In genomic region chr13:76418404-76418803, GRCh38 we compare ENCODE assay signal across 19 cellular contexts.
"Had no signal": no experiment of that assay in that cellular context is flagged by ENCODE, and none has a peak within 500 bp of the region (broad histone marks: within the 10 kb centered on the region; RNA-seq: fewer than 3 reads in every experiment).

No MANE protein-coding gene starts in this region.

- H3K4me3 ChIP-seq: coronary artery, heart right ventricle, left ventricle myocardium inferior, lung, tibial nerve, upper lobe of right lung, vagina had no signal

- DNase-seq: effector CD4-positive, alpha-beta T cell; endodermal cell; erythroblast; foreskin melanocyte; heart right ventricle; immature natural killer cell; left ventricle myocardium inferior; mesendoderm; naive thymus-derived CD8-positive, alpha-beta T cell; occipital lobe; posterior cingulate gyrus; small intestine; stimulated activated CD4-positive, alpha-beta T cell treated with anti-CD3 and anti-CD28 coated beads, Interleukin-2, amount 100 ng/mL, for 48 hours; stimulated activated naive CD8-positive, alpha-beta T cell treated with anti-CD3 and anti-CD28 coated beads, Interleukin-15, Interleukin-2, amounts not matched to agents 100 U/mL and 50 U/mL, for 24 hours; upper lobe of right lung had no signal

- H3K9me3 ChIP-seq: heart right ventricle, left ventricle myocardium inferior, tibial nerve, upper lobe of right lung, vagina had no signal

- H3K27me3 ChIP-seq: heart right ventricle, tibial nerve, upper lobe of right lung, vagina had no signal

- H3K4me1 ChIP-seq: tibial nerve, upper lobe of right lung, vagina had no signal

- ATAC-seq: naive thymus-derived CD8-positive, alpha-beta T cell; stimulated activated naive CD8-positive, alpha-beta T cell treated with anti-CD3 and anti-CD28 coated beads, Interleukin-15, Interleukin-2, amounts not matched to agents 100 U/mL and 50 U/mL, for 24 hours; upper lobe of right lung had no signal

- H3K36me3 ChIP-seq: heart right ventricle, left ventricle myocardium inferior, tibial nerve, upper lobe of right lung, vagina had no signal

- H3K27ac ChIP-seq: coronary artery, left ventricle myocardium inferior, tibial nerve, upper lobe of right lung, vagina had no signal
